ENCODE assay signal across 1 cellular context in genomic region chr1:225819346-225820192, GRCh38.
TF ChIP-seq lines count a peak whose summit lies in the region.

No MANE protein-coding gene starts in this region.

TF ChIP-seq in GM23338, 12 proteins besides CTCF, POLR2A, EP300 and RAD21 (continued from another document):
- no peak for TF ChIP-seq ZNF462 (CRISPR knock-in tag; IDR thresholded peaks at IDR 0.05)
- no peak for TF ChIP-seq JUNB (IDR thresholded peaks at IDR 0.05; ENCODE audit: unreplicated experiment)
- TF ChIP-seq EZH2 (IDR thresholded peaks at IDR 0.05; ENCODE audit: low read depth, unreplicated experiment) = no peak
- no peak for TF ChIP-seq REST (IDR thresholded peaks at IDR 0.05; ENCODE audit: unreplicated experiment)
- TF ChIP-seq NANOG (IDR thresholded peaks at IDR 0.05; ENCODE audit: borderline replicate concordance) = no peak
